ENCODE assay signal across 24 cellular contexts in the genomic region with DNA sequence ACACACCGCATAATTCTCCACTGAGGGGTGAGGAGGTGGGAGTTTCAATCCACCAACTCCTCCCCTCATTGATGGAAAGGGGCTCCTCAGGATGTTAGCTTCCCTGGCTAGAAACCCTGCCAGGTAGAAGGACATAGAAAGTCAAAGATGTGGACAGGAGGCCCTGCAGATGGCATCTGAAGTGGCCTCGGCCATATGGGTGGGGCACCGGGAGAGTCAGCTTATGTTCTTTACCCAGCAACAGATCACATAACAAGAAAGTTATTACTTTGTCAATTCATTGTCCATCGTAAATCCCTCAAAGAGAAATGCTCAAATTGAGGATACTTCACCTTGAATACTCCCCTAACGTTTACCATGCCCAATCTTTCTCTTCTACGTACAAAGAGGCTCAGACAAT.
"Had no signal": no experiment of that assay in that cellular context is flagged by ENCODE, and none has a peak within 500 bp of the region (broad histone marks: within the 10 kb centered on the region; RNA-seq: fewer than 3 reads in every experiment).

No MANE protein-coding gene starts in this region.

- ATAC-seq: activated naive CD4-positive, alpha-beta T cell treated with anti-CD3 and anti-CD28 coated beads, Interleukin-2, amount 50 U/mL, for 72 hours; activated T-cell treated with anti-CD3 and anti-CD28 coated beads, Interleukin-2, amount 50 U/mL, for 4 hours; sciatic nerve; stimulated activated effector memory CD8-positive, alpha-beta T cell treated with anti-CD3 and anti-CD28 coated beads, Interleukin-12 subunit alpha, Interleukin-12 subunit beta, amount 100 ng/mL, for 72 hours; WTC11 had no signal

- DNase-seq: activated CD8-positive, alpha-beta memory T cell treated with anti-CD3 and anti-CD28 coated beads, Interleukin-2, amount 50 U/mL, for 48 hours; activated T-cell treated with anti-CD3 and anti-CD28 coated beads, Interleukin-2, amount 50 U/mL, for 4 hours; adrenal gland; brain microvascular endothelial cell; caudate nucleus; effector CD4-positive, alpha-beta T cell; erythroblast; foreskin fibroblast; heart right ventricle; islet precursor cell; lower lobe of right lung; mesendoderm; naive B cell; small intestine; stimulated activated CD4-positive, alpha-beta T cell treated with anti-CD3 and anti-CD28 coated beads, Interleukin-2, amount 100 ng/mL, for 24 hours; stomach; T-helper 1 cell; transverse colon had no signal

- H3K4me3 Mint-ChIP-seq: activated T-cell treated with anti-CD3 and anti-CD28 coated beads, Interleukin-2, amount 50 U/mL, for 4 hours; dendritic cell treated with granulocyte-macrophage colony-stimulating factor and Interleukin-4, amounts not matched to agents 40 ng/mL and 50 ng/mL, for 4 days; naive B cell; neural progenitor cell; stimulated activated effector memory CD8-positive, alpha-beta T cell treated with anti-CD3 and anti-CD28 coated beads, Interleukin-12 subunit alpha, Interleukin-12 subunit beta, amount 100 ng/mL, for 72 hours; WTC11 had no signal

- H3K36me3 Mint-ChIP-seq: naive B cell; neural progenitor cell; stimulated activated effector memory CD8-positive, alpha-beta T cell treated with anti-CD3 and anti-CD28 coated beads, Interleukin-12 subunit alpha, Interleukin-12 subunit beta, amount 100 ng/mL, for 72 hours; WTC11 had no signal

- H3K9me3 Mint-ChIP-seq: activated naive CD4-positive, alpha-beta T cell treated with anti-CD3 and anti-CD28 coated beads, Interleukin-2, amount 50 U/mL, for 72 hours; activated T-cell treated with anti-CD3 and anti-CD28 coated beads, Interleukin-2, amount 50 U/mL, for 4 hours; dendritic cell treated with granulocyte-macrophage colony-stimulating factor and Interleukin-4, amounts not matched to agents 40 ng/mL and 50 ng/mL, for 4 days; naive B cell; neural progenitor cell; stimulated activated effector memory CD8-positive, alpha-beta T cell treated with anti-CD3 and anti-CD28 coated beads, Interleukin-12 subunit alpha, Interleukin-12 subunit beta, amount 100 ng/mL, for 72 hours had no signal

- H3K27ac Mint-ChIP-seq: dendritic cell treated with granulocyte-macrophage colony-stimulating factor and Interleukin-4, amounts not matched to agents 40 ng/mL and 50 ng/mL, for 4 days; neural progenitor cell; stimulated activated effector memory CD8-positive, alpha-beta T cell treated with anti-CD3 and anti-CD28 coated beads, Interleukin-12 subunit alpha, Interleukin-12 subunit beta, amount 100 ng/mL, for 72 hours; WTC11 had no signal

- H3K27me3 Mint-ChIP-seq: dendritic cell treated with granulocyte-macrophage colony-stimulating factor and Interleukin-4, amounts not matched to agents 40 ng/mL and 50 ng/mL, for 4 days; naive B cell had no signal
